In genomic region chr13:98598043-98598442, GRCh38 we compare ENCODE assay signal across 18 cellular contexts. TPM values are rescaled to one million over a fixed set of nuclear protein-coding genes. Genes with fewer than 3 reads are reported as not detected.
DNase-seq lines count a peak whose midpoint lies in the region; ATAC-seq, FAIRE-seq and TF ChIP-seq lines count a peak whose summit lies in the region.
"Had no signal": no experiment of that assay in that cellular context is flagged by ENCODE, and none has a peak within 500 bp of the region (broad histone marks: within the 10 kb centered on the region; RNA-seq: fewer than 3 reads in every experiment).

No MANE protein-coding gene starts in this region.

- H3K36me3 Mint-ChIP-seq in stimulated activated naive B cell treated with anti-CD40 and anti-IgM and Interleukin-4, amounts not matched to agents 10 μg/mL and 1 μg/mL and 100 μg/mL, for 72 hours, result peaks cover 1 to 4% of the 10 kb centered on the region in 2 donors

- TF ChIP-seq POLR2A in HepG2 (IDR thresholded peaks at IDR 0.05; ENCODE audit: insufficient read depth in 1 of 2, low read depth in 2 of 2, low read length in 2 of 2), result no peak
- no peak for TF ChIP-seq POLR2A in right lobe of liver (IDR thresholded peaks at IDR 0.05)

- FAIRE-seq in HepG2 (lab: Jason Lieb, UNC), result no peak
- FAIRE-seq: G401.6, RCC 7860 had no signal

- intact Hi-C loops in HepG2 (cut with micrococcal nuclease; ENCODE audit: unreplicated experiment) (no loop called here), right lobe of liver (cut with DNase I) (no loop called here), Panc1 (cut with micrococcal nuclease; ENCODE audit: unreplicated experiment) (no loop called here)

- CTCF ChIA-PET in HepG2 (lab: Yijun Ruan, JAX; ENCODE audit: low intra/inter-chr PET ratio, low total read pairs) (no interaction called here), Panc1 (lab: Charles Lee) (no interaction called here)

- in situ Hi-C loops in HepG2 (cut with HindIII; ENCODE audit: extremely low pct_ligation_motif_present, low pct_unique_long_range_greater_than_20kb) (no loop called here), Panc1 (cut with HindIII; ENCODE audit: low pct_unique_long_range_greater_than_20kb, low sequenced_read_pairs) (no loop called here)

- no peak for TF ChIP-seq RAD21 in HepG2 (CRISPR knock-in tag; IDR thresholded peaks at IDR 0.05)

- peaks cover 18 to 30% of the 10 kb centered on the region in 2 donors for H3K4me1 Mint-ChIP-seq in stimulated activated naive B cell treated with anti-CD40 and anti-IgM and Interleukin-4, amounts not matched to agents 10 μg/mL and 1 μg/mL and 100 μg/mL, for 72 hours
- H3K4me1 Mint-ChIP-seq: central memory CD8-positive, alpha-beta T cell had no signal

- TF ChIP-seq EP300 in HepG2 (IDR thresholded peaks at IDR 0.05; ENCODE audit: low read depth in 2 of 2, low read length in 2 of 2) (no peak), HepG2 (CRISPR knock-in tag; IDR thresholded peaks at IDR 0.05; ENCODE audit: borderline replicate concordance) (no peak)

- H3K4me2 ChIP-seq in HepG2 (ENCODE audit: low read depth, low read length), result no peak overlapping the region
- H3K4me2 ChIP-seq: BLaER1 treated with 17β-estradiol and CSF1 and Interleukin-3, amounts not matched to agents 10 nM and 100 nM had no signal

- H3K36me3 ChIP-seq in HepG2 (replicated peaks in 1 of 2; ENCODE audit: control insufficient read depth in 1 of 2, insufficient read depth in 2 of 2, low read length in 2 of 2) (no peaks in the 10 kb centered on the region; a peak in 1 of 5 replicates), right lobe of liver (no peaks in the 10 kb centered on the region), Panc1 (ENCODE audit: control insufficient read depth, insufficient read depth, low read length) (no peaks in the 10 kb centered on the region)
- H3K36me3 ChIP-seq: BLaER1 treated with 17β-estradiol and CSF1 and Interleukin-3, amounts not matched to agents 10 nM and 100 nM had no signal

- H3K9ac ChIP-seq in HepG2 (ENCODE audit: insufficient read depth, low read depth, low read length), result no peak overlapping the region
- H3K9ac ChIP-seq: BLaER1 treated with 17β-estradiol and CSF1 and Interleukin-3, amounts not matched to agents 10 nM and 100 nM had no signal

- BruUV-seq in HepG2 (replicated peaks; lab: Mats Ljungman, UMichigan) (no TSS peak), Panc1 (replicated peaks; lab: Mats Ljungman, UMichigan) (no TSS peak)

- no peak overlapping the region for H2AFZ ChIP-seq in HepG2 (ENCODE audit: low read length)

- WGBS in HepG2 (ENCODE audit: low lambda C conversion rate), result 23% methylated on average over 4 of the region's 4 CpGs
- 36% methylated on average over 4 of the region's 4 CpGs for WGBS in right lobe of liver (ENCODE audit: insufficient coverage, low coverage, low lambda C conversion rate, missing lambda C conversion rate)

- ATAC-seq in HepG2, result peak; percentile 51
- ATAC-seq in right lobe of liver, result no peak
- no peak for ATAC-seq in Panc1
- no peak for ATAC-seq in stimulated activated naive B cell treated with anti-CD40 and anti-IgM and Interleukin-4, amounts not matched to agents 10 μg/mL and 1 μg/mL and 100 μg/mL, for 72 hours (replicated peaks)
- no peak for ATAC-seq in GM18909 (IDR thresholded peaks at IDR 0.05; ENCODE audit: poor library complexity, unreplicated experiment)
- ATAC-seq in HG03097 (IDR thresholded peaks at IDR 0.05; ENCODE audit: low FRiP score, unreplicated experiment), result no peak
- no peak for ATAC-seq in GM18867 (IDR thresholded peaks at IDR 0.05; ENCODE audit: unreplicated experiment)
- ATAC-seq: sciatic nerve had no signal

- H3K27me3 ChIP-seq in HepG2 (ENCODE audit: control insufficient read depth in 1 of 2, insufficient read depth in 2 of 2, low read length in 2 of 2) (no peaks in the 10 kb centered on the region), right lobe of liver (no peaks in the 10 kb centered on the region), Panc1 (ENCODE audit: control insufficient read depth, insufficient read depth, low read length) (no peaks in the 10 kb centered on the region)
- H3K27me3 ChIP-seq: BLaER1 treated with 17β-estradiol and CSF1 and Interleukin-3, amounts not matched to agents 10 nM and 100 nM had no signal

- no peaks in the 10 kb centered on the region for H3K27me3 Mint-ChIP-seq in stimulated activated naive B cell treated with anti-CD40 and anti-IgM and Interleukin-4, amounts not matched to agents 10 μg/mL and 1 μg/mL and 100 μg/mL, for 72 hours
- H3K27me3 Mint-ChIP-seq: activated CD4-positive, alpha-beta memory T cell treated with anti-CD3 and anti-CD28 coated beads, Interleukin-2, amount 10 ng/mL, durations not matched to agents 7 days and 5 days had no signal

- H3K79me2 ChIP-seq in HepG2 (ENCODE audit: insufficient read depth, low read length), result no peaks in the 10 kb centered on the region

- no peaks in the 10 kb centered on the region for H4K20me1 ChIP-seq in HepG2 (ENCODE audit: insufficient read depth, low read length)
- H4K20me1 ChIP-seq: BLaER1 treated with 17β-estradiol and CSF1 and Interleukin-3, amounts not matched to agents 10 nM and 100 nM had no signal

- H3K4me3 ChIP-seq in HepG2 (replicated peaks in 1 of 3; ENCODE audit: insufficient read depth in 1 of 3, low read depth in 2 of 3, low read length in 3 of 3) (no peak overlapping the region), right lobe of liver (no peak overlapping the region), Panc1 (ENCODE audit: low read depth in 2 of 2, low read length in 2 of 2) (no peak overlapping the region), epithelial cell of proximal tubule (ENCODE audit: low read depth, low read length) (no peak overlapping the region)
- H3K4me3 ChIP-seq: BLaER1 treated with 17β-estradiol and CSF1 and Interleukin-3, amounts not matched to agents 10 nM and 100 nM had no signal

- peaks cover 5 to 10% of the 10 kb centered on the region in 2 donors for H3K9me3 Mint-ChIP-seq in stimulated activated naive B cell treated with anti-CD40 and anti-IgM and Interleukin-4, amounts not matched to agents 10 μg/mL and 1 μg/mL and 100 μg/mL, for 72 hours
- H3K9me3 Mint-ChIP-seq: central memory CD8-positive, alpha-beta T cell had no signal

- TF ChIP-seq CTCF in HepG2 (CRISPR knock-in tag; IDR thresholded peaks at IDR 0.05) (peak; percentile 44; the same call in 1 of the 2 replicates), right lobe of liver (IDR thresholded peaks at IDR 0.05) (peak in 1 of 4 donors; percentile 11), Panc1 (IDR thresholded peaks at IDR 0.05) (peak; percentile 21), epithelial cell of proximal tubule (conservative IDR thresholded peaks at IDR 0.05; ENCODE audit: low read depth, low read length) (peak; percentile 35)

- no peaks in the 10 kb centered on the region for H3K9me3 ChIP-seq in HepG2 (ENCODE audit: low read length)
- no peaks in the 10 kb centered on the region for H3K9me3 ChIP-seq in right lobe of liver
- H3K9me3 ChIP-seq in Panc1 (ENCODE audit: control insufficient read depth, insufficient read depth, low read depth, low read length), result no peaks in the 10 kb centered on the region
- H3K9me3 ChIP-seq: BLaER1 treated with 17β-estradiol and CSF1 and Interleukin-3, amounts not matched to agents 10 nM and 100 nM had no signal

- DNase-seq in HepG2 (ENCODE audit: low spot score) (peak; percentile 24), right lobe of liver (no peak), Panc1 (ENCODE audit: low read depth, low spot score) (no peak), epithelial cell of proximal tubule (ENCODE audit: low read depth) (no peak)
- no peak for DNase-seq in stimulated activated naive B cell treated with anti-CD40 and anti-IgM and Interleukin-4, amounts not matched to agents 10 μg/mL and 1 μg/mL and 100 μg/mL, for 72 hours
- DNase-seq: activated CD4-positive, alpha-beta memory T cell treated with anti-CD3 and anti-CD28 coated beads, Interleukin-2, amount 10 ng/mL, durations not matched to agents 7 days and 5 days; activated gamma-delta T cell; foreskin melanocyte; NCI-H345; T-helper 2 cell had no signal

- peak overlapping the region; percentile 33 for H3K27ac Mint-ChIP-seq in stimulated activated naive B cell treated with anti-CD40 and anti-IgM and Interleukin-4, amounts not matched to agents 10 μg/mL and 1 μg/mL and 100 μg/mL, for 72 hours
- H3K27ac Mint-ChIP-seq: activated CD4-positive, alpha-beta memory T cell treated with anti-CD3 and anti-CD28 coated beads, Interleukin-2, amount 10 ng/mL, durations not matched to agents 7 days and 5 days had no signal

- peak overlapping the region in 1 of 2 donors; percentile 11 for H3K4me3 Mint-ChIP-seq in stimulated activated naive B cell treated with anti-CD40 and anti-IgM and Interleukin-4, amounts not matched to agents 10 μg/mL and 1 μg/mL and 100 μg/mL, for 72 hours
- H3K4me3 Mint-ChIP-seq: activated CD4-positive, alpha-beta memory T cell treated with anti-CD3 and anti-CD28 coated beads, Interleukin-2, amount 10 ng/mL, durations not matched to agents 7 days and 5 days; central memory CD8-positive, alpha-beta T cell had no signal

- H3K4me1 ChIP-seq in HepG2 (ENCODE audit: insufficient read depth, low read length) (peaks cover 38% of the 10 kb centered on the region), right lobe of liver (peaks cover 0 to 16% (median 3%) of the 10 kb centered on the region in 4 donors), Panc1 (ENCODE audit: control insufficient read depth, insufficient read depth, low read length) (no peaks in the 10 kb centered on the region)

- no peak overlapping the region for H3K27ac ChIP-seq in HepG2 (ENCODE audit: extremely low read length, insufficient read depth, low read length)
- no peak overlapping the region for H3K27ac ChIP-seq in right lobe of liver
- no peak overlapping the region for H3K27ac ChIP-seq in Panc1 (ENCODE audit: low read length)
- H3K27ac ChIP-seq: BLaER1 treated with 17β-estradiol and CSF1 and Interleukin-3, amounts not matched to agents 10 nM and 100 nM had no signal

- POLR2A ChIA-PET in HepG2 (lab: Yijun Ruan, JAX), result interaction anchor here (0.7 kb wide), 1 partner anchor 20 kb away, joined by 4 read pairs; no protein-coding TSS in a partner anchor
- POLR2A ChIA-PET in Panc1 (lab: Charles Lee), result no interaction called here

RNA-seq across cellular contexts. Expression of gene STK24, which starts 21.1 kb away (rescaled TPM):
- total RNA-seq in HepG2 (2016; rRNA removed; fragmentation: Illumina TruSeq; extraction: Trizol) (73.0 and 78.3 TPM in 2 replicates), right lobe of liver (10 to 100 TPM; 14.8 to 40.8 (median 28.6) TPM), Panc1 (2021; ENCODE audit: unreplicated experiment) (57.3 TPM), epithelial cell of proximal tubule (115 and 120 TPM in 2 replicates)
- total RNA-seq in HepG2 (2016; cell fraction: cytosol; rRNA removed; fragmentation: Illumina TruSeq; extraction: Trizol; ENCODE audit: low read depth), result 61.3 and 71.1 TPM in 2 replicates
- 63.6 and 74.1 TPM in 2 replicates for total RNA-seq in HepG2 (2016; cell fraction: insoluble cytoplasmic fraction; rRNA removed; fragmentation: Illumina TruSeq; extraction: Trizol)
- total RNA-seq in HepG2 (2016; cell fraction: membrane; rRNA removed; fragmentation: Illumina TruSeq; extraction: Trizol), result 126 and 128 TPM in 2 replicates
- total RNA-seq in HepG2 (2016; cell fraction: nucleus; rRNA removed; fragmentation: Illumina TruSeq; extraction: Trizol), result 40.9 and 49.2 TPM in 2 replicates
- 43.3 and 51.3 TPM in 2 replicates for polyA plus RNA-seq in HepG2 (2011; rRNA removed)
- 44.0 and 59.6 TPM in 2 replicates for polyA plus RNA-seq in HepG2 (2011; cell fraction: cytosol; rRNA removed)
- polyA plus RNA-seq in HepG2 (2011; cell fraction: nucleus; rRNA removed), result 38.4 and 41.3 TPM in 2 replicates
- polyA plus RNA-seq in HepG2 (2012), result 102 and 104 TPM in 2 replicates
- 66.6 and 74.8 TPM in 2 replicates for polyA plus RNA-seq in HepG2 (2016; cell fraction: cytosol; fragmentation: Illumina TruSeq; extraction: Trizol; ENCODE audit: low read depth)
- polyA plus RNA-seq in HepG2 (2016; cell fraction: insoluble cytoplasmic fraction; fragmentation: Illumina TruSeq; extraction: Trizol; ENCODE audit: low read depth), result 104 and 126 TPM in 2 replicates
- polyA plus RNA-seq in HepG2 (2016; cell fraction: membrane; fragmentation: Illumina TruSeq; extraction: Trizol; ENCODE audit: low read depth), result 140 and 148 TPM in 2 replicates
- 70.2 and 70.8 TPM in 2 replicates for polyA plus RNA-seq in HepG2 (2016; cell fraction: nucleus; fragmentation: Illumina TruSeq; extraction: Trizol; ENCODE audit: insufficient read depth, low read depth)
- 20.7 and 22.8 TPM in 2 replicates for polyA minus RNA-seq in HepG2 (2011; rRNA and poly(A)+ RNA removed; ENCODE audit: low replicate concordance)
- 32.6 and 40.5 TPM in 2 replicates for polyA minus RNA-seq in HepG2 (2011; cell fraction: cytosol; rRNA and poly(A)+ RNA removed)
- 44.5 and 46.1 TPM in 2 replicates for polyA minus RNA-seq in HepG2 (2011; cell fraction: nucleus; rRNA and poly(A)+ RNA removed)
- 30.1 TPM for polyA plus RNA-seq in Panc1 (2012; ENCODE audit: insufficient read length)
